10 cellular contexts compared by ENCODE assay signal in the genomic region with DNA sequence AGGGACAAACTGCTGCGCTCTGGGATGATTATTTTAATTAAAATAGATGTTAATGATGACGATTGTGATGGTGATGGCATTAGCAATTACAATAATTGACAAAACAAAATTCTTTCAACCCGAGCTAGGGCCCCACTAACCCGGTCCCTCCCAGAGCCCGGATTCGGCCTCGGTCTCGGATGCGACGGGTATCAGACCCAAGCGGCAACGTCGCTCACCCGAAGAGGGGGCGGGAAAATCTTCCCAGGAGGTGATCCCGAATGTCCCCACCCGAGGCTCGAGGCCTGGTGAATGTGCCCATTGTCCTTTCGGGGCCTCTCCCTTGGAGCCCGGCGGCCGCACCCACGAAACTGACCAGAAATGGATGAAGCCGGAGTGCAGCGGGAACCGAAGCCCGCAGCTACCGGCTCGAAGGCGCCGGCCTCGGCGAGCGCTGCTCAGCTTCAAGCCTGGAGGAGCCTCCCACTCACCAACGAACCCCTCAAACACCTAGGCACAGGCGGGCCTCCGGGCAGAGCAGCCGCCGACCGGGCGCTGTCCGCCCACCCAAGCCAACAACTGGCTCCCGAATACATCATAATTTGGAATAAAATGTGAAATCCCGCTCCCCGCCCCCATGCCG. TPM values are rescaled to one million over a fixed set of nuclear protein-coding genes. Genes with fewer than 3 reads are reported as not detected.
DNase-seq lines count a peak whose midpoint lies in the region; ATAC-seq, FAIRE-seq and TF ChIP-seq lines count a peak whose summit lies in the region.
"Had no signal": no experiment of that assay in that cellular context is flagged by ENCODE, and none has a peak within 500 bp of the region (broad histone marks: within the 10 kb centered on the region; RNA-seq: fewer than 3 reads in every experiment).

No MANE protein-coding gene starts in this region.

- H2AFZ ChIP-seq in mammary epithelial cell (ENCODE audit: low read depth, low read length) (no peak overlapping the region), K562 (ENCODE audit: low read depth, low read length) (peak overlapping the region; percentile 14; the same call in 1 of the 2 replicates), mesenchymal stem cell (ENCODE audit: low read depth, low read length) (no peak overlapping the region)

- ATAC-seq in K562 = peak; percentile 3
- ATAC-seq in upper lobe of left lung (ENCODE audit: low FRiP score in 2 of 2) = no peak

- no peak overlapping the region for H2BK5ac ChIP-seq in mesenchymal stem cell (ENCODE audit: low read depth, low read length, poor library complexity, severe bottlenecking)

- POLR2A ChIA-PET in K562 (lab: Yijun Ruan, JAX) = interaction anchor here (0.5 to 5.2 kb wide), 11 partner anchors 10 to 772 kb away, joined by 3 to 80 read pairs (median 5); a partner anchor contains a TSS

- H3K4me2 ChIP-seq in mammary epithelial cell (ENCODE audit: insufficient read depth, low read depth, low read length) (no peak overlapping the region), K562 (ENCODE audit: insufficient read depth, low read length) (peak overlapping the region; percentile 93), mesenchymal stem cell (ENCODE audit: low read length, poor library complexity, severe bottlenecking) (no peak overlapping the region)

- no peak overlapping the region for H4K91ac ChIP-seq in mesenchymal stem cell (ENCODE audit: low read length)

- CTCF ChIA-PET in mammary epithelial cell (lab: Charles Lee; ENCODE audit: low non-redundant PET) (no interaction called here), K562 (lab: Yijun Ruan, JAX; ENCODE audit: low intra/inter-chr PET ratio) (no interaction called here)

- H3K9ac ChIP-seq in mammary epithelial cell (ENCODE audit: insufficient read depth, low read length) = no peak overlapping the region
- peak overlapping the region; percentile 99 to 100 for H3K9ac ChIP-seq in K562 (ENCODE audit: insufficient read depth in 1 of 2, low read depth in 2 of 2, low read length in 2 of 2)
- H3K9ac ChIP-seq in mesenchymal stem cell (ENCODE audit: low read length) = no peak overlapping the region

- H3K79me1 ChIP-seq in mesenchymal stem cell (replicated peaks; ENCODE audit: low read length, poor library complexity, severe bottlenecking) = no peaks in the 10 kb centered on the region

- DNase-seq in breast epithelium (ENCODE audit: low spot score in 2 of 2) (no peak), mammary epithelial cell (no peak), K562 (ENCODE audit: extremely low read depth in 1 of 4, low spot score in 3 of 4) (peak in 2 of 4 experiments; percentile 45 to 64), mesenchymal stem cell (no peak), upper lobe of left lung (peak in 1 of 2 donors; percentile 83), SW 1271 (lab: John Stamatoyannopoulos, UW) (no peak), MV-4-11 (lab: John Stamatoyannopoulos, UW) (no peak), DMS79 treated with DMSO at 0.1 percent for 48 hours (lab: John Stamatoyannopoulos, UW) (no peak)

- TF ChIP-seq RAD21 in K562 (CRISPR knock-in tag; conservative IDR thresholded peaks at IDR 0.05 in 1 of 2, IDR thresholded peaks at IDR 0.05 in 1 of 2) = no peak

- H3K36me3 ChIP-seq in breast epithelium = no peaks in the 10 kb centered on the region
- no peaks in the 10 kb centered on the region for H3K36me3 ChIP-seq in mammary epithelial cell (ENCODE audit: insufficient read depth, low read length)
- H3K36me3 ChIP-seq in K562 (ENCODE audit: control insufficient read depth, insufficient read depth, low read length) = peaks cover 24% of the 10 kb centered on the region
- no peaks in the 10 kb centered on the region for H3K36me3 ChIP-seq in mesenchymal stem cell (ENCODE audit: control insufficient read depth in 1 of 2, insufficient read depth in 2 of 2, low read depth in 1 of 2, low read length in 2 of 2)
- H3K36me3 ChIP-seq in upper lobe of left lung = no peaks in the 10 kb centered on the region

- no peak overlapping the region for H4K8ac ChIP-seq in mesenchymal stem cell (ENCODE audit: low read length)

- H3K4ac ChIP-seq in mesenchymal stem cell (ENCODE audit: low read depth in 1 of 2, low read length in 2 of 2) = no peak overlapping the region

- H3K4me3 ChIP-seq in breast epithelium = peak overlapping the region; percentile 36 to 61 (median 44)
- no peak overlapping the region for H3K4me3 ChIP-seq in mammary epithelial cell (replicated peaks in 1 of 3; ENCODE audit: insufficient read depth in 1 of 3, low read depth in 2 of 3, low read length in 3 of 3)
- peak overlapping the region; percentile 62 for H3K4me3 ChIP-seq in K562
- no peak overlapping the region for H3K4me3 ChIP-seq in mesenchymal stem cell (ENCODE audit: insufficient read depth in 1 of 2, low read depth in 1 of 2, low read length in 2 of 2)
- peak overlapping the region; percentile 33 to 56 (median 46) for H3K4me3 ChIP-seq in upper lobe of left lung

- in situ Hi-C loops in mammary epithelial cell (cut with MboI; ENCODE audit: low sequenced_read_pairs in 2 of 2) (no loop called here), K562 (cut with MboI) (no loop called here)

- H3K9me3 ChIP-seq in breast epithelium (no peaks in the 10 kb centered on the region), mammary epithelial cell (replicated peaks; ENCODE audit: insufficient read depth, low read length) (no peaks in the 10 kb centered on the region), K562 (replicated peaks; ENCODE audit: control insufficient read depth, insufficient read depth, low read depth, low read length) (no peaks in the 10 kb centered on the region), mesenchymal stem cell (ENCODE audit: control insufficient read depth, low read length) (peaks cover 6% of the 10 kb centered on the region), upper lobe of left lung (no peaks in the 10 kb centered on the region)

- H2BK120ac ChIP-seq in mesenchymal stem cell (ENCODE audit: low read depth, low read length) = no peak overlapping the region

- H3K4me1 ChIP-seq in breast epithelium (peaks cover 0 to 7% of the 10 kb centered on the region in 2 donors), mammary epithelial cell (ENCODE audit: insufficient read depth, low read length) (no peaks in the 10 kb centered on the region), K562 (replicated peaks in 1 of 2; ENCODE audit: control insufficient read depth in 2 of 2, insufficient read depth in 2 of 2, low read length in 2 of 2) (peaks cover 40% of the 10 kb centered on the region in 2 experiments), mesenchymal stem cell (ENCODE audit: control insufficient read depth, insufficient read depth, low read depth, low read length) (peaks cover 27% of the 10 kb centered on the region), upper lobe of left lung (peaks cover 37 to 60% (median 45%) of the 10 kb centered on the region in 4 donors)

- dilution Hi-C loops in mammary epithelial cell (cut with HindIII; ENCODE audit: low sequenced_read_pairs) = no loop called here

- 29% methylated on average over 13 of the region's 46 CpGs for WGBS in mammary epithelial cell (ENCODE audit: low coverage, missing lambda C conversion rate)
- WGBS in K562 (ENCODE audit: insufficient coverage, low coverage, missing lambda C conversion rate) = under 1% methylated on average over 38 of the region's 46 CpGs
- under 1% methylated on average over 45 of the region's 46 CpGs for WGBS in mesenchymal stem cell
- WGBS in upper lobe of left lung, 2 donors = 8 to 10% methylated on average over 20 to 30 of the region's 46 CpGs

- TF ChIP-seq CTCF in breast epithelium (IDR thresholded peaks at IDR 0.05) = no peak
- no peak for TF ChIP-seq CTCF in mammary epithelial cell (conservative IDR thresholded peaks at IDR 0.05 in 1 of 2, IDR thresholded peaks at IDR 0.05 in 1 of 2; ENCODE audit: extremely low read depth in 1 of 2, insufficient read depth in 1 of 2, low read depth in 1 of 2, low read length in 2 of 2)
- no peak for TF ChIP-seq CTCF in K562 (IDR thresholded peaks at IDR 0.05 in 2 of 3, conservative IDR thresholded peaks at IDR 0.05 in 1 of 3; ENCODE audit: insufficient read depth in 2 of 3, low read depth in 1 of 3, low read length in 3 of 3)
- TF ChIP-seq CTCF in upper lobe of left lung (IDR thresholded peaks at IDR 0.05) = no peak

- H3K27ac ChIP-seq in breast epithelium = peak overlapping the region; percentile 25 to 77
- H3K27ac ChIP-seq in mammary epithelial cell (ENCODE audit: insufficient read depth, low read depth, low read length) = no peak overlapping the region
- peak overlapping the region; percentile 97 for H3K27ac ChIP-seq in K562 (ENCODE audit: extremely low read depth, low read depth, low read length)
- H3K27ac ChIP-seq in mesenchymal stem cell (ENCODE audit: low read length, poor library complexity, severe bottlenecking) = no peak overlapping the region
- H3K27ac ChIP-seq in upper lobe of left lung = peak overlapping the region; percentile 84 to 91 (median 88)
- H3K27ac ChIP-seq: C4-2B had no signal

- peaks cover 10% of the 10 kb centered on the region for H3K9me1 ChIP-seq in K562 (ENCODE audit: control insufficient read depth, insufficient read depth, low read length)

- no peak overlapping the region for H2AK5ac ChIP-seq in mesenchymal stem cell (ENCODE audit: low read length, severe bottlenecking)

- TF ChIP-seq POLR2A in breast epithelium (IDR thresholded peaks at IDR 0.05) = no peak
- TF ChIP-seq POLR2A in K562 (conservative IDR thresholded peaks at IDR 0.05) = no peak
- TF ChIP-seq POLR2A in upper lobe of left lung (IDR thresholded peaks at IDR 0.05) = no peak

- no peak overlapping the region for H3K18ac ChIP-seq in mesenchymal stem cell (ENCODE audit: low read depth in 1 of 2, low read length in 2 of 2)

- H4K20me1 ChIP-seq in mammary epithelial cell (ENCODE audit: insufficient read depth, low read length) (no peaks in the 10 kb centered on the region), K562 (replicated peaks; ENCODE audit: control insufficient read depth, insufficient read depth, low read length) (no peaks in the 10 kb centered on the region; the same call in 1 of the 2 replicates)

- no peak overlapping the region for H2BK12ac ChIP-seq in mesenchymal stem cell (ENCODE audit: low read length in 2 of 2)

- H3K14ac ChIP-seq in mesenchymal stem cell (ENCODE audit: low read length in 2 of 2) = no peak overlapping the region

- intact Hi-C loops in breast epithelium (cut with DNase I; ENCODE audit: low total_unique reads) (no loop called here), mammary epithelial cell (cut with micrococcal nuclease) (no loop called here), K562 (cut with micrococcal nuclease) (loop anchor here (1.0 to 5.0 kb wide), 2 partner anchors 18 to 101 kb away; a partner anchor contains a TSS)

- BruUV-seq in mammary epithelial cell (replicated peaks; lab: Mats Ljungman, UMichigan) (no TSS peak), K562 (replicated peaks; lab: Mats Ljungman, UMichigan) (no TSS peak)

- H3K79me2 ChIP-seq in mammary epithelial cell (ENCODE audit: insufficient read depth, low read length) (no peaks in the 10 kb centered on the region), K562 (ENCODE audit: control insufficient read depth, insufficient read depth, low read length) (peaks cover 62% of the 10 kb centered on the region)

- TF ChIP-seq EP300 in K562 (IDR thresholded peaks at IDR 0.05; ENCODE audit: low read length) (no peak), upper lobe of left lung (IDR thresholded peaks at IDR 0.05) (no peak)

- FAIRE-seq in K562 (lab: Jason Lieb, UNC) = no peak
- FAIRE-seq: frontal cortex had no signal

- peaks cover 6 to 78% of the 10 kb centered on the region in 2 donors for H3K27me3 ChIP-seq in breast epithelium
- H3K27me3 ChIP-seq in mammary epithelial cell (ENCODE audit: insufficient read depth, low read length) = peaks cover 59% of the 10 kb centered on the region
- H3K27me3 ChIP-seq in K562 (ENCODE audit: control insufficient read depth in 2 of 2, insufficient read depth in 2 of 2, low read length in 2 of 2) = no peaks in the 10 kb centered on the region
- peaks cover 95 to 99% of the 10 kb centered on the region in 2 experiments for H3K27me3 ChIP-seq in mesenchymal stem cell (ENCODE audit: control insufficient read depth in 1 of 2, insufficient read depth in 1 of 2, low read length in 2 of 2)
- peaks cover 0 to 57% (median 34%) of the 10 kb centered on the region in 4 donors for H3K27me3 ChIP-seq in upper lobe of left lung

- no peak overlapping the region for H3K23ac ChIP-seq in mesenchymal stem cell (ENCODE audit: low read length in 2 of 2)

- H2BK15ac ChIP-seq in mesenchymal stem cell (ENCODE audit: low read depth, poor library complexity, severe bottlenecking) = peak overlapping the region; percentile 61

RNA-seq across cellular contexts. Expression of a gene that starts 1.2 kb away (rescaled TPM):
- total RNA-seq in breast epithelium (1 to 10 TPM; 2.3 to 6.2 (median 5.1) TPM), mammary epithelial cell (not detected), K562 (2014; rRNA removed) (59.7 and 103 TPM in 2 replicates), K562 (2014; rRNA removed; fragmentation: Illumina TruSeq; extraction: Trizol) (67.6 and 79.8 TPM in 2 replicates), K562 (2015; rRNA removed; fragmentation: Illumina TruSeq; extraction: Trizol) (63.5 and 68.1 TPM in 2 replicates), K562 (2021) (76.5 and 81.3 TPM in 2 replicates), upper lobe of left lung (10 to 100 TPM in 4 of 6 donors, 1 to 10 TPM in 2; 4.2 to 16.4 (median 10.8) TPM)
- polyA plus RNA-seq in mammary epithelial cell (not detected), K562 (2011; rRNA removed) (51.1 and 53.3 TPM in 2 replicates), K562 (2014; fragmentation: Illumina TruSeq; extraction: Trizol) (72.3 and 106 TPM in 2 replicates), K562 (2014; fragmentation: Nextera tagmentation; extraction: Ambion mirVana) (10 to 100 TPM; 18.5 to 22.9 TPM), K562 (2014; rRNA removed) (42.7 and 49.5 TPM in 2 replicates)
- polyA minus RNA-seq in mammary epithelial cell = not detected
- total RNA-seq in K562 (2011; cell fraction: chromatin; rRNA removed; ENCODE audit: low replicate concordance) = 80.8 and 102 TPM in 2 replicates
- total RNA-seq in K562 (2011; cell fraction: nucleolus; rRNA removed) = 96.7 and 104 TPM in 2 replicates
- 105 and 124 TPM in 2 replicates for total RNA-seq in K562 (2011; cell fraction: nucleoplasm; rRNA removed)
- polyA plus RNA-seq in K562 (2011; cell fraction: cytosol; rRNA removed) = 34.3 and 44.4 TPM in 2 replicates
- 78.7 and 92.4 TPM in 2 replicates for polyA plus RNA-seq in K562 (2011; cell fraction: nucleus; rRNA removed)
- polyA plus RNA-seq in K562 (2012) = 53.0 and 55.6 TPM in 2 replicates
- polyA minus RNA-seq in K562 (2011; rRNA and poly(A)+ RNA removed) = 55.7 and 60.3 TPM in 2 replicates
- polyA minus RNA-seq in K562 (2011; cell fraction: cytosol; rRNA and poly(A)+ RNA removed) = 37.3 and 64.4 TPM in 2 replicates
- 55.6 and 91.2 TPM in 2 replicates for polyA minus RNA-seq in K562 (2011; cell fraction: nucleus; rRNA and poly(A)+ RNA removed)
- not detected for polyA plus RNA-seq in mesenchymal stem cell (2013, experiment 1 of 2)
- not detected for polyA plus RNA-seq in mesenchymal stem cell (2013, experiment 2 of 2)

RNA-seq across cellular contexts. Expression of a gene that starts 41.0 kb away (rescaled TPM):
- 10 to 100 TPM in 2 of 3 donors, 1 to 10 TPM in 1; 2.2 to 69.4 (median 42.3) TPM for total RNA-seq in breast epithelium
- total RNA-seq in mammary epithelial cell = 1 to 10 TPM in 1 of 2 donors, not detected in 1; 1.8 TPM
- polyA plus RNA-seq in mammary epithelial cell = 0.36 TPM
- polyA minus RNA-seq in mammary epithelial cell = not detected
- 0.74 and 1.0 TPM in 2 replicates for total RNA-seq in K562 (2011; cell fraction: chromatin; rRNA removed; ENCODE audit: low replicate concordance)
- 0.92 and 1.2 TPM in 2 replicates for total RNA-seq in K562 (2011; cell fraction: nucleolus; rRNA removed)
- 1.1 and 1.2 TPM in 2 replicates for total RNA-seq in K562 (2011; cell fraction: nucleoplasm; rRNA removed)
- 0.33 and 0.59 TPM in 2 replicates for total RNA-seq in K562 (2014; rRNA removed)
- not detected in 2 replicates for total RNA-seq in K562 (2014; rRNA removed; fragmentation: Illumina TruSeq; extraction: Trizol)
- total RNA-seq in K562 (2015; rRNA removed; fragmentation: Illumina TruSeq; extraction: Trizol) = not detected in 2 replicates
- 0.33 and 0.49 TPM in 2 replicates for total RNA-seq in K562 (2021)
- 0.17 and 0.64 TPM in 2 replicates for polyA plus RNA-seq in K562 (2011; rRNA removed)
- 0.68 and 1.0 TPM in 2 replicates for polyA plus RNA-seq in K562 (2011; cell fraction: cytosol; rRNA removed)
- polyA plus RNA-seq in K562 (2011; cell fraction: nucleus; rRNA removed) = 0.73 and 1.3 TPM in 2 replicates
- polyA plus RNA-seq in K562 (2012) = 0.48 and 0.66 TPM in 2 replicates
- polyA plus RNA-seq in K562 (2014; fragmentation: Illumina TruSeq; extraction: Trizol) = 0.32 and 0.68 TPM in 2 replicates
- polyA plus RNA-seq in K562 (2014; fragmentation: Nextera tagmentation; extraction: Ambion mirVana) = under 1 TPM; 0.45 to 0.55 TPM
- 0.32 and 0.53 TPM in 2 replicates for polyA plus RNA-seq in K562 (2014; rRNA removed)
- not detected in 2 replicates for polyA minus RNA-seq in K562 (2011; rRNA and poly(A)+ RNA removed)
- polyA minus RNA-seq in K562 (2011; cell fraction: cytosol; rRNA and poly(A)+ RNA removed) = not detected in 2 replicates
- polyA minus RNA-seq in K562 (2011; cell fraction: nucleus; rRNA and poly(A)+ RNA removed) = not detected in 2 replicates
- polyA plus RNA-seq in mesenchymal stem cell (2013, experiment 1 of 2) = not detected
- not detected for polyA plus RNA-seq in mesenchymal stem cell (2013, experiment 2 of 2)
- 10 to 100 TPM; 17.8 to 57.6 (median 41.4) TPM for total RNA-seq in upper lobe of left lung
- total RNA-seq: frontal cortex had no signal

Comparison
In these comparisons a context has a peak if more than half of its experiments do, and no peak if none do; other contexts are left out.
1. H3K27ac ChIP-seq: peak in breast epithelium (2 of 2), K562 (single experiment) and upper lobe of left lung (4 of 4); none in mammary epithelial cell (single experiment) and mesenchymal stem cell (single experiment).
2. H3K4me3 ChIP-seq: peak in breast epithelium (3 of 3), K562 (single experiment) and upper lobe of left lung (4 of 4); none in mammary epithelial cell (0 of 3) and mesenchymal stem cell (0 of 2).
3. H3K9ac ChIP-seq: peak in K562 (2 of 2); none in mammary epithelial cell (single experiment) and mesenchymal stem cell (single experiment).